Comparison of ENCODE assay signal across 9 cellular contexts in genomic region chr17:7626956-7627249, GRCh38. TPM values are rescaled to one million over a fixed set of nuclear protein-coding genes. Genes with fewer than 3 reads are reported as not detected.
DNase-seq lines count a peak whose midpoint lies in the region; ATAC-seq, FAIRE-seq and TF ChIP-seq lines count a peak whose summit lies in the region.
"Had no signal": no experiment of that assay in that cellular context is flagged by ENCODE, and none has a peak within 500 bp of the region (broad histone marks: within the 10 kb centered on the region; RNA-seq: fewer than 3 reads in every experiment).

No MANE protein-coding gene starts in this region.

- no peaks in the 10 kb centered on the region for H3K27me3 ChIP-seq in SJCRH30
- H3K27me3 ChIP-seq in esophagus muscularis mucosa: no peaks in the 10 kb centered on the region
- H3K27me3 ChIP-seq in pancreas: no peaks in the 10 kb centered on the region

- no peak for FAIRE-seq in pancreas (lab: Jason Lieb, UNC)
- FAIRE-seq: endometrium had no signal

- ATAC-seq in pancreas: peak in 1 of 4 donors; percentile 18
- no peak for ATAC-seq in GM18519 (IDR thresholded peaks at IDR 0.05; ENCODE audit: low FRiP score, unreplicated experiment)
- ATAC-seq in HG03045 (IDR thresholded peaks at IDR 0.05; ENCODE audit: unreplicated experiment): no peak
- no peak for ATAC-seq in HG02642 (IDR thresholded peaks at IDR 0.05; ENCODE audit: poor library complexity, unreplicated experiment)

- intact Hi-C loops in esophagus muscularis mucosa (cut with DNase I) (no loop called here), pancreas (cut with DNase I) (no loop called here)

- H3K27ac ChIP-seq in SJCRH30 (peak overlapping the region; percentile 74; the same call in 1 of the 2 replicates), esophagus muscularis mucosa (replicated peaks in 1 of 4) (peak overlapping the region; percentile 91 to 97 (median 96)), pancreas (peak overlapping the region; percentile 86 to 92 (median 88))

- H3K4me3 ChIP-seq in SJCRH30 (peak overlapping the region; percentile 77), esophagus muscularis mucosa (peak overlapping the region; percentile 71 to 85 (median 82)), pancreas (peak overlapping the region; percentile 62 to 80 (median 70))

- no peak for TF ChIP-seq CTCF in esophagus muscularis mucosa (IDR thresholded peaks at IDR 0.05)
- TF ChIP-seq CTCF in pancreas (IDR thresholded peaks at IDR 0.05): no peak

- 14% methylated on average over 6 of the region's 6 CpGs for WGBS in esophagus muscularis mucosa
- 2 to 7% methylated on average over 6 of the region's 6 CpGs for WGBS in pancreas, 2 donors

- no peak for TF ChIP-seq POLR2A in esophagus muscularis mucosa (IDR thresholded peaks at IDR 0.05; ENCODE audit: low read depth)

- H3K4me1 ChIP-seq in SJCRH30 (no peaks in the 10 kb centered on the region), esophagus muscularis mucosa (peaks cover 9 to 19% (median 17%) of the 10 kb centered on the region in 4 donors), pancreas (peaks cover 0 to 10% (median 6%) of the 10 kb centered on the region in 3 donors)

- peak; percentile 41 for DNase-seq in D341Med (ENCODE audit: low spot score)
- no peak for DNase-seq in SJCRH30
- no peak for DNase-seq in esophagus muscularis mucosa (ENCODE audit: extremely low spot score)
- DNase-seq in pancreas: no peak
- DNase-seq in NCI-H69 (lab: John Stamatoyannopoulos, UW): no peak

- no peaks in the 10 kb centered on the region for H3K9me3 ChIP-seq in SJCRH30 (replicated peaks)
- H3K9me3 ChIP-seq in esophagus muscularis mucosa: no peaks in the 10 kb centered on the region
- no peaks in the 10 kb centered on the region for H3K9me3 ChIP-seq in pancreas

- H3K36me3 ChIP-seq in SJCRH30 (no peaks in the 10 kb centered on the region), esophagus muscularis mucosa (peaks cover 0 to 8% (median 2%) of the 10 kb centered on the region in 4 donors), pancreas (no peaks in the 10 kb centered on the region)

- no peak for TF ChIP-seq EP300 in esophagus muscularis mucosa (IDR thresholded peaks at IDR 0.05)

RNA-seq across cellular contexts. Expression of gene SAT2, which starts 0.7 kb away (rescaled TPM):
- 17.3 and 17.6 TPM in 2 replicates for total RNA-seq in SJCRH30 (2014; rRNA removed; shearing (Covaris generic))
- total RNA-seq in esophagus muscularis mucosa (10 to 100 TPM; 54.0 to 71.4 (median 64.2) TPM), pancreas (10 to 100 TPM; 43.8 to 82.8 (median 66.6) TPM)
- 100 to 1,000 TPM; 250 to 348 TPM for polyA plus RNA-seq in pancreas

RNA-seq across cellular contexts. Expression of gene SHBG, which starts 3.0 kb away (rescaled TPM):
- 0.14 and 0.38 TPM in 2 replicates for total RNA-seq in SJCRH30 (2014; rRNA removed; shearing (Covaris generic))
- total RNA-seq in esophagus muscularis mucosa (under 1 TPM in 1 of 4 donors, not detected in 3; 0.83 TPM), pancreas (under 1 TPM in 3 of 6 donors, not detected in 3; 0.16 to 0.72 (median 0.17) TPM)
- polyA plus RNA-seq in pancreas: under 1 TPM; 0.23 to 0.82 TPM

RNA-seq across cellular contexts. Expression of gene FXR2, which starts 12.2 kb away (rescaled TPM):
- 30.2 and 30.6 TPM in 2 replicates for total RNA-seq in SJCRH30 (2014; rRNA removed; shearing (Covaris generic))
- total RNA-seq in esophagus muscularis mucosa (10 to 100 TPM; 38.2 to 65.8 (median 50.2) TPM), pancreas (10 to 100 TPM in 4 of 6 donors, 1 to 10 TPM in 2; 7.8 to 16.6 (median 12.3) TPM)
- 10 to 100 TPM; 19.8 to 25.6 TPM for polyA plus RNA-seq in pancreas

RNA-seq across cellular contexts. Expression of gene ATP1B2, which starts 23.8 kb away (rescaled TPM):
- total RNA-seq in SJCRH30 (2014; rRNA removed; shearing (Covaris generic)): 0.04 and 0.10 TPM in 2 replicates
- 1 to 10 TPM; 1.6 to 2.9 (median 2.2) TPM for total RNA-seq in esophagus muscularis mucosa
- total RNA-seq in pancreas: 1 to 10 TPM in 5 of 6 donors, under 1 TPM in 1; 0.79 to 1.9 (median 1.2) TPM
- polyA plus RNA-seq in pancreas: 1 to 10 TPM; 1.3 to 6.7 TPM

RNA-seq across cellular contexts. Expression of gene SOX15, which starts 37.0 kb away (rescaled TPM):
- 0.10 and 0.30 TPM in 2 replicates for total RNA-seq in SJCRH30 (2014; rRNA removed; shearing (Covaris generic))
- total RNA-seq in esophagus muscularis mucosa (10 to 100 TPM in 2 of 4 donors, 1 to 10 TPM in 2; 2.9 to 14.6 (median 10.9) TPM), pancreas (under 1 TPM in 3 of 6 donors, not detected in 3; 0.18 to 0.35 (median 0.25) TPM)
- polyA plus RNA-seq in pancreas: 1 to 10 TPM in 1 of 2 donors, under 1 TPM in 1; 0.53 to 1.0 TPM
